Comparison of ENCODE assay signal across 27 cellular contexts in genomic region chr12:108017658-108018057, GRCh38.
"Had no signal": no experiment of that assay in that cellular context is flagged by ENCODE, and none has a peak within 500 bp of the region (broad histone marks: within the 10 kb centered on the region; RNA-seq: fewer than 3 reads in every experiment).

No MANE protein-coding gene starts in this region.

- H3K27ac ChIP-seq: SK-N-MC had no signal

- FAIRE-seq: TTC549 had no signal

- ATAC-seq: activated T-cell treated with anti-CD3 and anti-CD28 coated beads, Interleukin-2, amount 50 U/mL, for 72 hours; Panc1; Right ventricle myocardium inferior; T-cell had no signal

- H3K4me3 ChIP-seq: SK-N-MC had no signal

- DNase-seq: activated CD4-positive, alpha-beta memory T cell treated with anti-CD3 and anti-CD28 coated beads, Interleukin-2, amount 10 ng/mL, durations not matched to agents 7 days and 5 days; activated CD4-positive, alpha-beta T cell treated with anti-CD3 and anti-CD28 coated beads, Interleukin-2, amount 10 ng/mL, durations not matched to agents 7 days and 5 days; activated CD4-positive, CD25-positive, alpha-beta regulatory T cell; activated CD8-positive, alpha-beta memory T cell treated with anti-CD3 and anti-CD28 coated beads, Interleukin-2, amount 50 U/mL, for 4 hours; activated gamma-delta T cell treated with Interleukin-2 at 50 U/mL for 16 hours; activated naive CD4-positive, alpha-beta T cell treated with anti-CD3 and anti-CD28 coated beads, Interleukin-2, amount 10 ng/mL, durations not matched to agents 7 days and 5 days; activated naive CD8-positive, alpha-beta T cell treated with anti-CD3 and anti-CD28 coated beads for 36 hours; activated T-cell treated with anti-CD3 and anti-CD28 coated beads, Interleukin-2, amount 50 U/mL, for 72 hours; cerebellar nuclear complex; NCI-H1048; NCI-H146; NCI-H2029; NCI-H2107; NCI-H2171 treated with DMSO at 0.1 percent for 48 hours; NCI-H226; NCI-H526; NCI-H774; NK-92 treated with Interleukin-12 subunit alpha and Interleukin-12 subunit beta, amount 100 ng/mL, for 24 hours; OCI-M1; RPMI8226; T-cell; T-helper 2 cell; T1000 had no signal
